ENCODE assay signal across 8 cellular contexts in genomic region chr7:35725280-35725680, GRCh38. TPM values are rescaled to one million over a fixed set of nuclear protein-coding genes. Genes with fewer than 3 reads are reported as not detected.
DNase-seq lines count a peak whose midpoint lies in the region; ATAC-seq and TF ChIP-seq lines count a peak whose summit lies in the region.

No MANE protein-coding gene starts in this region.

- no peaks in the 10 kb centered on the region for H3K27me3 Mint-ChIP-seq in endodermal cell (ENCODE audit: insufficient read depth)

- H3K27ac Mint-ChIP-seq in endodermal cell, result no peak overlapping the region

- H3K9me3 ChIP-seq in mucosa of rectum (ENCODE audit: control insufficient read depth in 2 of 2, low read length in 2 of 2), result no peaks in the 10 kb centered on the region
- no peaks in the 10 kb centered on the region for H3K9me3 ChIP-seq in colonic mucosa
- no peaks in the 10 kb centered on the region for H3K9me3 ChIP-seq in endodermal cell (ENCODE audit: control insufficient read depth, low read length)

- ATAC-seq in GM18861 (IDR thresholded peaks at IDR 0.05; ENCODE audit: unreplicated experiment), result peak; percentile 51
- ATAC-seq in HG02938 (IDR thresholded peaks at IDR 0.05; ENCODE audit: unreplicated experiment), result peak; percentile 53
- ATAC-seq in activated CD4-positive, CD25-positive, alpha-beta regulatory T cell treated with anti-CD3 and anti-CD28 coated beads, Interleukin-2, amount 50 U/mL, for 24 hours, result no peak

- H3K4me1 ChIP-seq in mucosa of rectum (ENCODE audit: control insufficient read depth in 2 of 2, insufficient read depth in 2 of 2, low read length in 2 of 2), result peaks cover 7 to 10% of the 10 kb centered on the region in 2 donors
- no peaks in the 10 kb centered on the region for H3K4me1 ChIP-seq in colonic mucosa
- no peaks in the 10 kb centered on the region for H3K4me1 ChIP-seq in endodermal cell (ENCODE audit: control insufficient read depth, insufficient read depth, low read length)

- intact Hi-C loops in colonic mucosa (cut with DNase I), result no loop called here

- H3K9ac ChIP-seq in mucosa of rectum (ENCODE audit: low read depth in 1 of 2, low read length in 2 of 2) (no peak overlapping the region), colonic mucosa (ENCODE audit: low read depth in 2 of 2, low read length in 2 of 2) (no peak overlapping the region), endodermal cell (ENCODE audit: extremely low read depth, low read length, poor library complexity, severe bottlenecking) (no peak overlapping the region)

- H3K36me3 ChIP-seq in mucosa of rectum (ENCODE audit: control insufficient read depth in 2 of 2, insufficient read depth in 2 of 2, low read length in 2 of 2), result no peaks in the 10 kb centered on the region
- no peaks in the 10 kb centered on the region for H3K36me3 ChIP-seq in colonic mucosa
- H3K36me3 ChIP-seq in endodermal cell (ENCODE audit: control insufficient read depth, insufficient read depth, low read length), result no peaks in the 10 kb centered on the region

- no peaks in the 10 kb centered on the region for H3K36me3 Mint-ChIP-seq in endodermal cell (ENCODE audit: low read depth)

- H3K4me3 ChIP-seq in mucosa of rectum (ENCODE audit: low read length in 2 of 2), result peak overlapping the region in 1 of 2 donors; percentile 13
- no peak overlapping the region for H3K4me3 ChIP-seq in colonic mucosa
- no peak overlapping the region for H3K4me3 ChIP-seq in endodermal cell (ENCODE audit: low read length)

- H3K4me1 Mint-ChIP-seq in endodermal cell, result peaks cover 18% of the 10 kb centered on the region

- H3K9me3 Mint-ChIP-seq in endodermal cell, result no peaks in the 10 kb centered on the region

- H3K4me3 Mint-ChIP-seq in endodermal cell, result no peak overlapping the region

- TF ChIP-seq CTCF in colonic mucosa (IDR thresholded peaks at IDR 0.05), result no peak
- no peak for TF ChIP-seq CTCF in endodermal cell (conservative IDR thresholded peaks at IDR 0.05)

- WGBS in endodermal cell (ENCODE audit: insufficient coverage in 1 of 2, insufficient read length in 1 of 2), 2 experiments, result 96 to 100% methylated on average over 5 to 10 of the region's 10 CpGs

- H3K27me3 ChIP-seq in mucosa of rectum (ENCODE audit: control insufficient read depth in 2 of 2, insufficient read depth in 2 of 2, low read length in 2 of 2) (no peaks in the 10 kb centered on the region), colonic mucosa (no peaks in the 10 kb centered on the region), endodermal cell (ENCODE audit: control insufficient read depth, insufficient read depth, low read length, poor library complexity, severe bottlenecking) (no peaks in the 10 kb centered on the region)

- H3K27ac ChIP-seq in mucosa of rectum (ENCODE audit: low read depth in 2 of 2, low read length in 2 of 2) (peak overlapping the region; percentile 13 to 29), colonic mucosa (no peak overlapping the region), endodermal cell (ENCODE audit: low read depth, low read length) (no peak overlapping the region)

- DNase-seq in activated CD4-positive, alpha-beta T cell treated with anti-CD3 and anti-CD28 coated beads for 48 hours, result peak; percentile 57
- no peak for DNase-seq in NCI-H1694 (lab: John Stamatoyannopoulos, UW)
- no peak for DNase-seq in colonic mucosa
- no peak for DNase-seq in endodermal cell

RNA-seq across cellular contexts. Expression of gene HERPUD2, which starts 30.3 kb away (rescaled TPM):
- 10 to 100 TPM; 20.2 to 24.2 TPM for total RNA-seq in colonic mucosa
- total RNA-seq in endodermal cell, result 10 to 100 TPM; 24.2 to 30.1 TPM
- polyA plus RNA-seq in endodermal cell (2013, experiment 1 of 2), result 33.8 TPM
- polyA plus RNA-seq in endodermal cell (2013, experiment 2 of 2), result 36.4 TPM

Comparison
In these comparisons a context has a peak if more than half of its experiments do, and no peak if none do; other contexts are left out.
1. ATAC-seq: peak in GM18861 (single experiment) and HG02938 (single experiment); none in activated CD4-positive, CD25-positive, alpha-beta regulatory T cell treated with anti-CD3 and anti-CD28 coated beads, Interleukin-2, amount 50 U/mL, for 24 hours (0 of 2).
2. H3K27ac ChIP-seq: peak in mucosa of rectum (2 of 2); none in colonic mucosa (single experiment) and endodermal cell (single experiment).